1 cellular context compared by ENCODE assay signal in the genomic region with DNA sequence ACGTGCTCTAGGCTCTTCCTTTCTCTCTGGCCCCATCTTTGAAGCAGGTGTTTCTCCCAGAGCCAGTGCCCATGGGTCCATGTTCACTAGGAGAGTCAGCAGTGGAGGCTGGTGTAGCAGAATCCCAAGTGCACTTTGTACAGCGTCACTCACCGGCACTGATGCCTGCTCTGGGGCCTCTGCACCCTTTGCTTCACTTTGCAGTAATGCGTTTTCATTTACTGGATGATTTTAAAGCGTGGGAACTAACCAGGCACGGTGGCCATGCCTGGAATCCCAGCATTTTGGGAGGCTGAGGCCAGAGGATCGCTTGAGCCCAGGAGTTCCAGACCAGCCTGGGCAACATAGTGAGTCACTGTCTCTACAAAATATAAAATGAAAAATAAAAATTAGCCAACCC.
TF ChIP-seq lines count a peak whose summit lies in the region.

No MANE protein-coding gene starts in this region.

TF ChIP-seq in H1, 55 proteins besides CTCF, POLR2A, EP300 and RAD21:
- TF ChIP-seq SAP30 (IDR thresholded peaks at IDR 0.05; ENCODE audit: insufficient read depth, insufficient replicate concordance, low read length) (no peak), RXRA (IDR thresholded peaks at IDR 0.05; ENCODE audit: insufficient read depth, low read depth, low read length) (no peak), EGR1 (IDR thresholded peaks at IDR 0.05; ENCODE audit: borderline replicate concordance, low read depth, low read length) (no peak), KDM1A (IDR thresholded peaks at IDR 0.05; ENCODE audit: borderline replicate concordance, low read length) (no peak), CREB1 (IDR thresholded peaks at IDR 0.05) (no peak), CBX8 (IDR thresholded peaks at IDR 0.05; ENCODE audit: borderline replicate concordance, low read depth, low read length) (no peak), CBX5 (IDR thresholded peaks at IDR 0.05; ENCODE audit: low read depth, low read length) (no peak), POU5F1 (IDR thresholded peaks at IDR 0.05; ENCODE audit: low read depth, low read length) (no peak), TBP (IDR thresholded peaks at IDR 0.05; ENCODE audit: low read depth, low read length) (no peak), RFX5 (IDR thresholded peaks at IDR 0.05; ENCODE audit: borderline replicate concordance, low read depth, low read length) (no peak), CTBP2 (IDR thresholded peaks at IDR 0.05; ENCODE audit: borderline replicate concordance, insufficient read depth, insufficient read length, low read length) (no peak), SIRT6 (IDR thresholded peaks at IDR 0.05; ENCODE audit: low read length) (no peak), ASH2L (IDR thresholded peaks at IDR 0.05; ENCODE audit: low read length) (no peak), CHD2 (IDR thresholded peaks at IDR 0.05; ENCODE audit: low read length) (no peak), SP1 (IDR thresholded peaks at IDR 0.05; ENCODE audit: low read depth, low read length) (no peak), CHD7 (IDR thresholded peaks at IDR 0.05; ENCODE audit: insufficient replicate concordance, low read length) (no peak)
